Comparison of ENCODE assay signal across 23 cellular contexts in genomic region chr7:28649189-28649588, GRCh38.
DNase-seq lines count a peak whose midpoint lies in the region; ATAC-seq, FAIRE-seq and TF ChIP-seq lines count a peak whose summit lies in the region.
"Had no signal": no experiment of that assay in that cellular context is flagged by ENCODE, and none has a peak within 500 bp of the region (broad histone marks: within the 10 kb centered on the region; RNA-seq: fewer than 3 reads in every experiment).

No MANE protein-coding gene starts in this region.

- in situ Hi-C loops in GM12878 (cut with MboI), result no loop called here

- H3K27ac ChIP-seq in GM12878 (ENCODE audit: control insufficient read depth, insufficient read depth), result no peak overlapping the region
- no peak overlapping the region for H3K27ac ChIP-seq in CD4-positive, alpha-beta T cell (ENCODE audit: low read depth, low read length)
- H3K27ac ChIP-seq: BLaER1 had no signal

- H3K4me1 ChIP-seq in GM12878 (ENCODE audit: control insufficient read depth, insufficient read depth, low read length), result no peaks in the 10 kb centered on the region
- H3K4me1 ChIP-seq: BE2C, BLaER1 had no signal

- H3K36me3 Mint-ChIP-seq in CD4-positive, alpha-beta T cell (ENCODE audit: low read depth), result no peaks in the 10 kb centered on the region
- H3K36me3 Mint-ChIP-seq: CD14-positive monocyte; CD4-positive, CD25-positive, alpha-beta regulatory T cell; CD8-positive, alpha-beta T cell had no signal

- POLR2A ChIA-PET in GM12878 (lab: Charles Lee), result no interaction called here
- POLR2A ChIA-PET in CD4-positive, alpha-beta T cell (lab: Charles Lee), result no interaction called here

- TF ChIP-seq POLR2A in GM12878 (IDR thresholded peaks at IDR 0.05; ENCODE audit: low read depth, low read length), result no peak

- no peaks in the 10 kb centered on the region for H3K9me3 Mint-ChIP-seq in CD4-positive, alpha-beta T cell
- H3K9me3 Mint-ChIP-seq: CD8-positive, alpha-beta T cell had no signal

- no peak overlapping the region for H3K9ac ChIP-seq in GM12878 (ENCODE audit: control insufficient read depth, insufficient read depth, low read length)
- H3K9ac ChIP-seq: BLaER1 had no signal

- ATAC-seq in GM12878 (no peak), Right ventricle myocardium superior (ENCODE audit: poor library complexity) (no peak)
- ATAC-seq in CD4-positive, alpha-beta T cell (ENCODE audit: poor library complexity), result no peak
- ATAC-seq: CD8-positive, alpha-beta T cell had no signal

- TF ChIP-seq EP300 in GM12878 (IDR thresholded peaks at IDR 0.05; ENCODE audit: borderline replicate concordance in 1 of 2, control insufficient read depth in 1 of 2, low read depth in 2 of 2, low read length in 2 of 2), result no peak

- H3K36me3 ChIP-seq in GM12878 (ENCODE audit: control insufficient read depth in 2 of 2, insufficient read depth in 2 of 2, low read length in 1 of 2), result peaks cover 0 to 2% of the 10 kb centered on the region in 2 experiments; a peak in 2 of 4 replicates
- H3K36me3 ChIP-seq: BE2C, BLaER1 had no signal

- H4K20me1 ChIP-seq in GM12878 (ENCODE audit: control insufficient read depth, insufficient read depth), result no peaks in the 10 kb centered on the region
- H4K20me1 ChIP-seq: BLaER1 had no signal

- RAD21 ChIA-PET in GM12878 (lab: Charles Lee; ENCODE audit: unreplicated experiment), result no interaction called here

- CTCF ChIA-PET in GM12878 (lab: Yijun Ruan, JAX), result interaction anchor here (0.9 to 1.6 kb wide), 2 partner anchors 12 to 21 kb away, joined by 3 to 4 read pairs; no protein-coding TSS in a partner anchor
- CTCF ChIA-PET in CD4-positive, alpha-beta T cell (lab: Charles Lee), result no interaction called here

- no peak for FAIRE-seq in GM12878 (lab: Jason Lieb, UNC)
- FAIRE-seq: A204.1, D721Med, G401.6, GM12892, GM18507 had no signal

- BruUV-seq in GM12878 (replicated peaks; lab: Mats Ljungman, UMichigan), result no TSS peak

- no peaks in the 10 kb centered on the region for H3K79me2 ChIP-seq in GM12878 (ENCODE audit: control insufficient read depth, insufficient read depth, low read length)

- H3K9me3 ChIP-seq in GM12878 (replicated peaks; ENCODE audit: control insufficient read depth, insufficient read depth, low read length), result no peaks in the 10 kb centered on the region
- no peaks in the 10 kb centered on the region for H3K9me3 ChIP-seq in CD4-positive, alpha-beta T cell (ENCODE audit: control insufficient read depth, low read length)
- H3K9me3 ChIP-seq: BE2C, BLaER1, Caco-2 had no signal

- peaks cover 6% of the 10 kb centered on the region for H3K27me3 Mint-ChIP-seq in CD4-positive, alpha-beta T cell

- H3K4me3 ChIP-seq in GM12878, result no peak overlapping the region
- H3K4me3 ChIP-seq: BLaER1 had no signal

- SMC1A ChIA-PET in GM12878 (lab: Charles Lee; ENCODE audit: uncharacterized antibody, unreplicated experiment), result interaction anchor here (1.0 to 2.5 kb wide), 8 partner anchors 8 to 353 kb away, joined by 3 to 8 read pairs (median 4); no protein-coding TSS in a partner anchor

- no peak overlapping the region for H2AFZ ChIP-seq in GM12878 (ENCODE audit: control insufficient read depth, low read depth, low read length)

- H3K4me1 Mint-ChIP-seq in CD4-positive, alpha-beta T cell (ENCODE audit: low read depth), result no peaks in the 10 kb centered on the region
- H3K4me1 Mint-ChIP-seq: CD14-positive monocyte; CD4-positive, CD25-positive, alpha-beta regulatory T cell had no signal

- WGBS in GM12878 (ENCODE audit: insufficient coverage, insufficient replicate concordance, low lambda C conversion rate, missing lambda C conversion rate), result 30% methylated on average over 1 of the region's 1 CpG

- no peaks in the 10 kb centered on the region for H3K27me3 ChIP-seq in GM12878 (replicated peaks in 1 of 2; ENCODE audit: control insufficient read depth in 2 of 2, insufficient read depth in 2 of 2, low read length in 1 of 2)
- no peaks in the 10 kb centered on the region for H3K27me3 ChIP-seq in CD4-positive, alpha-beta T cell (ENCODE audit: control insufficient read depth, insufficient read depth, low read length)
- H3K27me3 ChIP-seq: BE2C, BLaER1 had no signal

- H3K27ac Mint-ChIP-seq in CD4-positive, alpha-beta T cell, result no peak overlapping the region
- H3K27ac Mint-ChIP-seq: CD4-positive, CD25-positive, alpha-beta regulatory T cell; CD8-positive, alpha-beta T cell had no signal

- DNase-seq in DMS53 (lab: John Stamatoyannopoulos, UW), result peak; percentile 30
- DNase-seq in DMS53 treated with DMSO at 0.1 percent for 48 hours (lab: John Stamatoyannopoulos, UW; ENCODE audit: unreplicated experiment), result peak; percentile 19
- DNase-seq in GM12878 (ENCODE audit: low read depth, low spot score), result no peak
- DNase-seq in CD4-positive, alpha-beta T cell, result no peak
- no peak for DNase-seq in NCI-H526 (lab: John Stamatoyannopoulos, UW)
- no peak for DNase-seq in Right ventricle myocardium superior
- DNase-seq: 8988T; ACHN; BE2C; C1 segment of cervical spinal cord; Caco-2; Calu3; CD4-positive, CD25-positive, alpha-beta regulatory T cell; CD8-positive, alpha-beta T cell; DMS79 treated with DMSO at 0.1 percent for 48 hours; GF-D8 had no signal

- intact Hi-C loops in GM12878 (cut with micrococcal nuclease; ENCODE audit: unreplicated experiment), result no loop called here
- intact Hi-C loops in CD4-positive, alpha-beta T cell (cut with DNase I, micrococcal nuclease), result no loop called here
- intact Hi-C loops in Right ventricle myocardium superior (cut with DNase I), result no loop called here

- no peak overlapping the region for H3K4me3 Mint-ChIP-seq in CD4-positive, alpha-beta T cell
- H3K4me3 Mint-ChIP-seq: CD14-positive monocyte; CD4-positive, CD25-positive, alpha-beta regulatory T cell; CD8-positive, alpha-beta T cell had no signal

- TF ChIP-seq RAD21 in GM12878 (IDR thresholded peaks at IDR 0.05; ENCODE audit: insufficient read depth, low read depth, low read length), result no peak

- no peak for TF ChIP-seq CTCF in GM12878 (IDR thresholded peaks at IDR 0.05 in 2 of 3, conservative IDR thresholded peaks at IDR 0.05 in 1 of 3; ENCODE audit: control insufficient read depth in 2 of 3, extremely low read depth in 1 of 3, insufficient read depth in 1 of 3, low read depth in 3 of 3, low read length in 3 of 3)
- no peak for TF ChIP-seq CTCF in CD4-positive, alpha-beta T cell (IDR thresholded peaks at IDR 0.05)

- H3K4me2 ChIP-seq in GM12878 (ENCODE audit: control insufficient read depth, insufficient read depth), result no peak overlapping the region
- H3K4me2 ChIP-seq: BLaER1 had no signal

TF ChIP-seq in GM12878, 131 proteins besides CTCF, POLR2A, EP300 and RAD21:
- TF ChIP-seq NR2C1 (IDR thresholded peaks at IDR 0.05), result no peak
- peak; percentile 76 for TF ChIP-seq ZBTB40 (IDR thresholded peaks at IDR 0.05; ENCODE audit: borderline replicate concordance)
- TF ChIP-seq KAT2A (conservative IDR thresholded peaks at IDR 0.05; ENCODE audit: control insufficient read depth, low read depth, low read length), result no peak

Comparison
In these comparisons a context has a peak if more than half of its experiments do, and no peak if none do; other contexts are left out.
1. DNase-seq: peak in DMS53 (single experiment) and DMS53 treated with DMSO at 0.1 percent for 48 hours (single experiment); none in GM12878 (single experiment), CD4-positive, alpha-beta T cell (0 of 10), NCI-H526 (0 of 2) and Right ventricle myocardium superior (single experiment).